2 cellular contexts compared by ENCODE assay signal in genomic region chr6:150032598-150032997, GRCh38.
TF ChIP-seq lines count a peak whose summit lies in the region.

No MANE protein-coding gene starts in this region.

TF ChIP-seq in HepG2, 621 proteins besides CTCF, POLR2A, EP300 and RAD21:
- no peak for TF ChIP-seq ZSCAN31 (CRISPR knock-in tag; IDR thresholded peaks at IDR 0.05; ENCODE audit: low read depth)
- no peak for TF ChIP-seq ZMAT5 (CRISPR knock-in tag; IDR thresholded peaks at IDR 0.05; ENCODE audit: borderline replicate concordance, low read depth)
- peak; percentile 99 for TF ChIP-seq ATF7 (IDR thresholded peaks at IDR 0.05)
- no peak for TF ChIP-seq ATF7 (CRISPR knock-in tag; IDR thresholded peaks at IDR 0.05)
- peak; percentile 98 for TF ChIP-seq CREB1 (IDR thresholded peaks at IDR 0.05)
- no peak for TF ChIP-seq CREB1 (CRISPR knock-in tag; IDR thresholded peaks at IDR 0.05)
- TF ChIP-seq NCOR1 (IDR thresholded peaks at IDR 0.05; ENCODE audit: borderline replicate concordance, low read length): no peak
TF ChIP-seq in HepG2: peak in this region for 2.

TF ChIP-seq in K562, 482 proteins besides CTCF, POLR2A, EP300 and RAD21:
- peak; percentile 67 for TF ChIP-seq ATF7 (IDR thresholded peaks at IDR 0.05)
- no peak for TF ChIP-seq CEBPG (CRISPR knock-in tag; IDR thresholded peaks at IDR 0.05)
- no peak for TF ChIP-seq CEBPG (tag; conservative IDR thresholded peaks at IDR 0.05 in 1 of 2, IDR thresholded peaks at IDR 0.05 in 1 of 2)
- TF ChIP-seq PTTG1 (tag; IDR thresholded peaks at IDR 0.05; ENCODE audit: low read depth): no peak
- TF ChIP-seq, protein P1, sequence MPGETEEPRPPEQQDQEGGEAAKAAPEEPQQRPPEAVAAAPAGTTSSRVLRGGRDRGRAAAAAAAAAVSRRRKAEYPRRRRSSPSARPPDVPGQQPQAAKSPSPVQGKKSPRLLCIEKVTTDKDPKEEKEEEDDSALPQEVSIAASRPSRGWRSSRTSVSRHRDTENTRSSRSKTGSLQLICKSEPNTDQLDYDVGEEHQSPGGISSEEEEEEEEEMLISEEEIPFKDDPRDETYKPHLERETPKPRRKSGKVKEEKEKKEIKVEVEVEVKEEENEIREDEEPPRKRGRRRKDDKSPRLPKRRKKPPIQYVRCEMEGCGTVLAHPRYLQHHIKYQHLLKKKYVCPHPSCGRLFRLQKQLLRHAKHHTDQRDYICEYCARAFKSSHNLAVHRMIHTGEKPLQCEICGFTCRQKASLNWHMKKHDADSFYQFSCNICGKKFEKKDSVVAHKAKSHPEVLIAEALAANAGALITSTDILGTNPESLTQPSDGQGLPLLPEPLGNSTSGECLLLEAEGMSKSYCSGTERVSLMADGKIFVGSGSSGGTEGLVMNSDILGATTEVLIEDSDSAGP (CRISPR knock-in tag; IDR thresholded peaks at IDR 0.05): no peak
- TF ChIP-seq, protein P2, sequence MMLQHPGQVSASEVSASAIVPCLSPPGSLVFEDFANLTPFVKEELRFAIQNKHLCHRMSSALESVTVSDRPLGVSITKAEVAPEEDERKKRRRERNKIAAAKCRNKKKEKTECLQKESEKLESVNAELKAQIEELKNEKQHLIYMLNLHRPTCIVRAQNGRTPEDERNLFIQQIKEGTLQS (IDR thresholded peaks at IDR 0.05): peak; percentile 74
- TF ChIP-seq, protein P2 (CRISPR knock-in tag; conservative IDR thresholded peaks at IDR 0.05): no peak
- TF ChIP-seq ATF1 (CRISPR knock-in tag; IDR thresholded peaks at IDR 0.05): no peak
- peak; percentile 57 for TF ChIP-seq ATF1 (tag; IDR thresholded peaks at IDR 0.05)
